ENCODE assay signal across 10 cellular contexts in the genomic region with DNA sequence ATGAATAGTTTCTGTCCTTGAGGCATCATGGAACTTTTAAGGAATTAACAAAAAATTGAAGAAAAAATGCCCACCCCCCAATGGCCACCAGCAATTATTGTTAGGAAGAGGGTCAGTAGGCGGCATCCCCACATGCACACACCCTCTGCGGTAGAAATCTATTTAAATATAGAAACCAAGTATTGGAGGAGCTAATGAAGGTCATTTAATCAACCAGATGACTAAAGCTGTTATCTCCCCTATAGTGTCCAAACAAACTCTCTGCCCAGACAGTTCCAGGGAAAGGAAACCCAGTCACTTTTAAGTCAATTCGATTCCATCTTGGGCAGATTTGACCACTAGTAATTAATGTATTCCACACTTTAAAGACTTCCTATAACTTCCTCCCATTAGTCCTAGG. TPM values are rescaled to one million over a fixed set of nuclear protein-coding genes. Genes with fewer than 3 reads are reported as not detected.
"Had no signal": no experiment of that assay in that cellular context is flagged by ENCODE, and none has a peak within 500 bp of the region (broad histone marks: within the 10 kb centered on the region; RNA-seq: fewer than 3 reads in every experiment).

No MANE protein-coding gene starts in this region.

- H3K9me3 ChIP-seq: HAP-1 had no signal

- H3K27ac Mint-ChIP-seq: GM23338, H9, HFFc6 had no signal

- H3K4me3 Mint-ChIP-seq: GM23338, H9, HFFc6 had no signal

- DNase-seq: GOT3, H7, H9 had no signal

- H3K4me3 ChIP-seq: GM23248, GM23338, HAP-1 had no signal

- H3K4me1 ChIP-seq: HAP-1 had no signal

- H3K9ac ChIP-seq: GM23248 had no signal

- H3K27ac ChIP-seq: GM23248 had no signal

- FAIRE-seq: H1, H54 had no signal

- H2AFZ ChIP-seq: GM23248, GM23338 had no signal

- H3K9me3 Mint-ChIP-seq: GM23338, H9, HFFc6 had no signal

- H3K36me3 ChIP-seq: HAP-1 had no signal

- H3K4me2 ChIP-seq: GM23338 had no signal

- ATAC-seq: GM23338, HCT116 had no signal

RNA-seq across cellular contexts. Expression of gene DGKG, which starts 47.1 kb away (rescaled TPM):
- total RNA-seq: GM23248, H9 had no signal
- polyA plus RNA-seq: GM23248 had no signal
